Comparison of ENCODE assay signal across 17 cellular contexts in the genomic region with DNA sequence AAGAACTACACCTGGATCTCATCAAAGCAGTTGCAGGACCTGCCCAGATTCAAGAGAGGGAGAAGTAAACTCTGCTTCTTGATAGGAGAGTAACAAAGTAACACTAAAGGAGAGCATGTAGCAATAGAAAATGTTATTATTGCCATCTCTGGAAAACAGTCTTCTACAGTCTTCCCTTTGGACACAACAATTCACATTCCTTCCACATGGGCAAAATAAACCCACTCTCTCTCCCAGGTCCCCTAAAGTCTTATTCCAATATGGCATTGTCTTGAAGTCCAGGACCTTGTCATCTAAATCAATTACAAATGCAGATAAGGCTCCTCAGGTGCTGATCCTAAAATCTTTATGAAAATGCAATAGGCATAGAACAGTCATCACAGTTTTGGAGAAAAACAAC. TPM values are rescaled to one million over a fixed set of nuclear protein-coding genes. Genes with fewer than 3 reads are reported as not detected.
"Had no signal": no experiment of that assay in that cellular context is flagged by ENCODE, and none has a peak within 500 bp of the region (broad histone marks: within the 10 kb centered on the region; RNA-seq: fewer than 3 reads in every experiment).

No MANE protein-coding gene starts in this region.

- H3K9me3 Mint-ChIP-seq: central memory CD8-positive, alpha-beta T cell had no signal

- H3K4me3 Mint-ChIP-seq: activated naive CD8-positive, alpha-beta T cell; central memory CD8-positive, alpha-beta T cell; mesothelial cell of epicardium; natural killer cell treated with Interleukin-12 subunit alpha and Interleukin-12 subunit beta and Interleukin-15 and Interleukin-18, amount 100 ng/mL, for 72 hours had no signal

- H3K36me3 ChIP-seq: esophagus squamous epithelium, gastrocnemius medialis, left lung, sigmoid colon, tibial nerve, vagina, WERI-Rb-1 had no signal

- DNase-seq: activated CD4-positive, alpha-beta T cell treated with anti-CD3 and anti-CD28 coated beads, Interleukin-2, amount 50 U/mL, for 4 hours; cortex of kidney; esophagus squamous epithelium; gastrocnemius medialis; head of caudate nucleus; left lung; sigmoid colon; stimulated activated naive CD4-positive, alpha-beta T cell; WERI-Rb-1 had no signal

- H3K27ac Mint-ChIP-seq: activated naive CD8-positive, alpha-beta T cell; mesothelial cell of epicardium; natural killer cell treated with Interleukin-12 subunit alpha and Interleukin-12 subunit beta and Interleukin-15 and Interleukin-18, amount 100 ng/mL, for 72 hours had no signal

- H3K27me3 ChIP-seq: esophagus squamous epithelium, gastrocnemius medialis, left lung, sigmoid colon, tibial nerve, vagina had no signal

- H3K36me3 Mint-ChIP-seq: activated naive CD8-positive, alpha-beta T cell had no signal

- H3K4me3 ChIP-seq: esophagus squamous epithelium, gastrocnemius medialis, left lung, sigmoid colon, tibial nerve, vagina had no signal

- ATAC-seq: gastrocnemius medialis; left lung; natural killer cell treated with Interleukin-12 subunit alpha and Interleukin-12 subunit beta and Interleukin-15 and Interleukin-18, amount 100 ng/mL, for 72 hours had no signal

- H3K27me3 Mint-ChIP-seq: central memory CD8-positive, alpha-beta T cell; natural killer cell treated with Interleukin-12 subunit alpha and Interleukin-12 subunit beta and Interleukin-15 and Interleukin-18, amount 100 ng/mL, for 72 hours had no signal

- H3K4me1 Mint-ChIP-seq: central memory CD8-positive, alpha-beta T cell had no signal

RNA-seq across cellular contexts. Expression of gene WNT2, which starts 10.3 kb away (rescaled TPM):
- total RNA-seq: esophagus squamous epithelium; gastrocnemius medialis; lung microvascular endothelial cell; natural killer cell treated with Interleukin-12 subunit alpha and Interleukin-12 subunit beta and Interleukin-15 and Interleukin-18, amount 100 ng/mL, for 72 hours; T-helper 2 cell treated with Interferon-gamma antibody and Interleukin-4, amounts not matched to agents 100 ng/mL and 5 ng/mL, for 36 hours; vagina had no signal
